1 cellular context compared by ENCODE assay signal in the genomic region with DNA sequence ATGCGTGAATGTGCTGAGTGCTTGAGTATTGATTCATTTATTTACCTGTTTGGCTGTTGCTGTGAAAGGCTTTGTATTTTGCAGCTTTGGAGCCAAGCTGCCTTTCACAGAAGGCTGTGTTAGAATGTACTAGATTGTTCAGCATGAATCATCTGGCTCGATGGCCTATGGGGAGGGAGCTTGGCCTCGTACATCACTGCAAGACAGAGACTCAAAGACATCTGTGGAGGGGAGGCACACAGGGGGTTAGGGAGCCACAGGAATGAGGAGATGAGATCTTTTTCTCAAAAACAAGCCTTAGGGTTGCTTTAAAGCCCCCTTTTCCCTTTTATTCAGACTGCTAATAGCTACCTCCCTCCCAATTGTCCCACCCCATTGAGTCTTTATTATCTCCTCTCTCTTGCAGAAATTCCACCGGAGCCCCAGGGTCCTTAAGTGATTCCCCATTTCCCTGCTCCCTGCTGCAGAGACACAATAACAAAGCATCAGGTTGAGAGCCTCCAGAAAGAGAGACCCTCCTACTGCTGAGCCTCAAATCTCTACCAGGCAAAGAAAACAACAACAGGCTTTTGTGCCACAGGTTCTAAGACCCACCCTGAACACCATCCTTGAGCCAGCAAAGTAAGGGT.
TF ChIP-seq lines count a peak whose summit lies in the region.

No MANE protein-coding gene starts in this region.

TF ChIP-seq in IMR-90, 13 proteins besides CTCF, POLR2A, EP300 and RAD21 (continued from another document):
- TF ChIP-seq FOS (IDR thresholded peaks at IDR 0.05; ENCODE audit: low read depth, low read length), result no peak
- TF ChIP-seq BHLHE40 (IDR thresholded peaks at IDR 0.05; ENCODE audit: low read depth, low read length), result no peak
- TF ChIP-seq, protein P1, sequence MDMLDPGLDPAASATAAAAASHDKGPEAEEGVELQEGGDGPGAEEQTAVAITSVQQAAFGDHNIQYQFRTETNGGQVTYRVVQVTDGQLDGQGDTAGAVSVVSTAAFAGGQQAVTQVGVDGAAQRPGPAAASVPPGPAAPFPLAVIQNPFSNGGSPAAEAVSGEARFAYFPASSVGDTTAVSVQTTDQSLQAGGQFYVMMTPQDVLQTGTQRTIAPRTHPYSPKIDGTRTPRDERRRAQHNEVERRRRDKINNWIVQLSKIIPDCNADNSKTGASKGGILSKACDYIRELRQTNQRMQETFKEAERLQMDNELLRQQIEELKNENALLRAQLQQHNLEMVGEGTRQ (IDR thresholded peaks at IDR 0.05; ENCODE audit: low read depth, low read length), result no peak
- no peak for TF ChIP-seq RCOR1 (IDR thresholded peaks at IDR 0.05; ENCODE audit: insufficient replicate concordance, low read length)
- TF ChIP-seq, protein P2, sequence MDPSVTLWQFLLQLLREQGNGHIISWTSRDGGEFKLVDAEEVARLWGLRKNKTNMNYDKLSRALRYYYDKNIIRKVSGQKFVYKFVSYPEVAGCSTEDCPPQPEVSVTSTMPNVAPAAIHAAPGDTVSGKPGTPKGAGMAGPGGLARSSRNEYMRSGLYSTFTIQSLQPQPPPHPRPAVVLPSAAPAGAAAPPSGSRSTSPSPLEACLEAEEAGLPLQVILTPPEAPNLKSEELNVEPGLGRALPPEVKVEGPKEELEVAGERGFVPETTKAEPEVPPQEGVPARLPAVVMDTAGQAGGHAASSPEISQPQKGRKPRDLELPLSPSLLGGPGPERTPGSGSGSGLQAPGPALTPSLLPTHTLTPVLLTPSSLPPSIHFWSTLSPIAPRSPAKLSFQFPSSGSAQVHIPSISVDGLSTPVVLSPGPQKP (IDR thresholded peaks at IDR 0.05; ENCODE audit: borderline replicate concordance, low read depth, low read length), result no peak
- no peak for TF ChIP-seq NFE2L2 (IDR thresholded peaks at IDR 0.05; ENCODE audit: low read depth, low read length)
